1 cellular context compared by ENCODE assay signal in the genomic region with DNA sequence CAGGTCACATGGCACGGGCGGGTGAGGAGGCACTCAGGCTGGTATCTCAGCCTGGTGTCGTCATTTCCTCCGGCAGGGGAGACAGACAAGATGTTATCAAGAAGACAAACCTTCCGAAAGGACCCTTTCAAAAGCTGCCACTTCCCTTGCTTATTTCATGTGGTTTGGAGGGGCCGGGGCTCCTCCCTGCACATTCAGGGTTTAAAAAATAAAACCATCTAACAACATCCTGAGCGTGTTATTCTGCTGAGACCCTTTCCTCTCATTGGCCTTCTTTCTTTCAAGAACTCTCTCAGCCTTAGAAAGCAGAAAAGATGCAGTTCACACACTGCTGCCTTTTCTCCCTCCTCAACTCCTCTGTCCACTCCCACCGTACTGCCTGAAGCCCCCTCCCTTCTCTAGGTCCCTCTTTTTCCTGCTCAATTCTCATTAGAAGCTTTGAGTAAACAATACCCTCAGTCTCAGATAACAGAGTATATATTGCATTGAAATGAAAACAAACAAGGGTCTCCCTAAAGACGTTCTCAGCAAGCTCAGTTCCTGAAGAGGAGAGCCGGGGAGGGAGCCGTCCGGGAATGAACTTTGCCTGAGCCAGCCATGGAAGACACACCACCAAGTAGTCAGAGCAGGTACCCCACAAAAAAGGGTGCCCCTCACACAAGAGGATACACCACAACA.
TF ChIP-seq lines count a peak whose summit lies in the region.

No MANE protein-coding gene starts in this region.

TF ChIP-seq in HEK293, 187 proteins besides CTCF, POLR2A, EP300 and RAD21 (continued from another document):
- TF ChIP-seq, protein P1, sequence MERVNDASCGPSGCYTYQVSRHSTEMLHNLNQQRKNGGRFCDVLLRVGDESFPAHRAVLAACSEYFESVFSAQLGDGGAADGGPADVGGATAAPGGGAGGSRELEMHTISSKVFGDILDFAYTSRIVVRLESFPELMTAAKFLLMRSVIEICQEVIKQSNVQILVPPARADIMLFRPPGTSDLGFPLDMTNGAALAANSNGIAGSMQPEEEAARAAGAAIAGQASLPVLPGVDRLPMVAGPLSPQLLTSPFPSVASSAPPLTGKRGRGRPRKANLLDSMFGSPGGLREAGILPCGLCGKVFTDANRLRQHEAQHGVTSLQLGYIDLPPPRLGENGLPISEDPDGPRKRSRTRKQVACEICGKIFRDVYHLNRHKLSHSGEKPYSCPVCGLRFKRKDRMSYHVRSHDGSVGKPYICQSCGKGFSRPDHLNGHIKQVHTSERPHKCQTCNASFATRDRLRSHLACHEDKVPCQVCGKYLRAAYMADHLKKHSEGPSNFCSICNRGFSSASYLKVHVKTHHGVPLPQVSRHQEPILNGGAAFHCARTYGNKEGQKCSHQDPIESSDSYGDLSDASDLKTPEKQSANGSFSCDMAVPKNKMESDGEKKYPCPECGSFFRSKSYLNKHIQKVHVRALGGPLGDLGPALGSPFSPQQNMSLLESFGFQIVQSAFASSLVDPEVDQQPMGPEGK (tag by site-specific recombination; IDR thresholded peaks at IDR 0.05), result peak; percentile 80; the same call in 1 of the 2 replicates
- TF ChIP-seq FEZF1 (tag by site-specific recombination; IDR thresholded peaks at IDR 0.05) (peak; percentile 86), ZNF585B (tag by site-specific recombination; IDR thresholded peaks at IDR 0.05) (no peak), ZNF843 (tag by site-specific recombination; IDR thresholded peaks at IDR 0.05) (peak; percentile 73), ZNF146 (tag by site-specific recombination; IDR thresholded peaks at IDR 0.05) (no peak), ZNF768 (tag by site-specific recombination; IDR thresholded peaks at IDR 0.05) (no peak), HOXC10 (CRISPR knock-in tag; IDR thresholded peaks at IDR 0.05) (no peak), RBAK (tag by site-specific recombination; IDR thresholded peaks at IDR 0.05) (no peak), ZNF561 (tag by site-specific recombination; IDR thresholded peaks at IDR 0.05; ENCODE audit: borderline replicate concordance) (0 out of 2 replicates have a peak, but pooled peaks have one; percentile 33)
- TF ChIP-seq, protein P2, sequence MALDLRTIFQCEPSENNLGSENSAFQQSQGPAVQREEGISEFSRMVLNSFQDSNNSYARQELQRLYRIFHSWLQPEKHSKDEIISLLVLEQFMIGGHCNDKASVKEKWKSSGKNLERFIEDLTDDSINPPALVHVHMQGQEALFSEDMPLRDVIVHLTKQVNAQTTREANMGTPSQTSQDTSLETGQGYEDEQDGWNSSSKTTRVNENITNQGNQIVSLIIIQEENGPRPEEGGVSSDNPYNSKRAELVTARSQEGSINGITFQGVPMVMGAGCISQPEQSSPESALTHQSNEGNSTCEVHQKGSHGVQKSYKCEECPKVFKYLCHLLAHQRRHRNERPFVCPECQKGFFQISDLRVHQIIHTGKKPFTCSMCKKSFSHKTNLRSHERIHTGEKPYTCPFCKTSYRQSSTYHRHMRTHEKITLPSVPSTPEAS (tag by site-specific recombination; IDR thresholded peaks at IDR 0.05), result no peak
